ENCODE assay signal across 31 cellular contexts in the genomic region with DNA sequence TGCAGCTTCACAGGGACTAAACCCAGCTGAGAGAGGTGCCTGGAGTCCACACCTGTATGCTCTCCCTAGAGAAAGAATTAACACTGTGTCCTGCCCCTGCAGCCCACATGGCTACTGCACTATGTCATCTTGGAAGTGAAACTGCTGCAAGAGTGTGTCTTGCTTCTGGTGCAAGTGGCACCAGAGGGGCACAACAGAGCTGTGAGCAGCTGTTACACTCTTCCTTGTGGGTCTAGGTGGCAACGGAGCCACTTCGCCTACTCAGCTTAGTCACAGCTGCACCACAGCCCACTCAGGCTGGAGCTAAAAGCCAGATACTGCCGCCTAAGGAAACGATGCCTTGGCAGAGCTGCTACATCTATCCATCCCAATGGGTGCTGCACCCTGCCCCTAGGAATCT.
"Had no signal": no experiment of that assay in that cellular context is flagged by ENCODE, and none has a peak within 500 bp of the region (broad histone marks: within the 10 kb centered on the region; RNA-seq: fewer than 3 reads in every experiment).

No MANE protein-coding gene starts in this region.

- H3K4me3 ChIP-seq: ascending aorta, cardiac muscle cell, colonic mucosa, gastroesophageal sphincter, hepatocyte, ovary, sigmoid colon, suprapubic skin, tibial artery, upper lobe of right lung had no signal

- H3K27me3 ChIP-seq: ascending aorta, cardiac muscle cell, colonic mucosa, gastroesophageal sphincter, hepatocyte, neutrophil, ovary, sigmoid colon, suprapubic skin, tibial artery, upper lobe of right lung had no signal

- H3K9me3 ChIP-seq: colonic mucosa, neutrophil, ovary had no signal

- H3K27ac ChIP-seq: ascending aorta, cardiac muscle cell, colonic mucosa, gastroesophageal sphincter, hepatocyte, neutrophil, ovary, sigmoid colon, suprapubic skin, tibial artery, upper lobe of right lung had no signal

- H3K79me2 ChIP-seq: hepatocyte had no signal

- H3K4me2 ChIP-seq: hepatocyte had no signal

- H3K36me3 ChIP-seq: ascending aorta, cardiac muscle cell, colonic mucosa, gastroesophageal sphincter, neutrophil, ovary, sigmoid colon, suprapubic skin, tibial artery, upper lobe of right lung had no signal

- H2AFZ ChIP-seq: hepatocyte had no signal

- ATAC-seq: gastroesophageal sphincter, left colon, upper lobe of right lung had no signal

- FAIRE-seq: keratinocyte had no signal

- H3K4me1 ChIP-seq: ascending aorta, colonic mucosa, gastroesophageal sphincter, sigmoid colon, suprapubic skin, tibial artery, upper lobe of right lung had no signal

- DNase-seq: activated CD4-positive, alpha-beta memory T cell treated with anti-CD3 and anti-CD28 coated beads for 36 hours; activated CD4-positive, alpha-beta T cell treated with anti-CD3 and anti-CD28 coated beads, Interleukin-2, amount 10 ng/mL, durations not matched to agents 24 days and 14 days; activated CD4-positive, CD25-positive, alpha-beta regulatory T cell treated with anti-CD3 and anti-CD28 coated beads, Interleukin-2, amount 50 U/mL, for 72 hours; activated CD8-positive, alpha-beta memory T cell treated with anti-CD3 and anti-CD28 coated beads, Interleukin-2, amount 50 U/mL, for 4 hours; activated gamma-delta T cell; activated naive CD4-positive, alpha-beta T cell treated with anti-CD3 and anti-CD28 coated beads, Interleukin-2, amount 10 ng/mL, durations not matched to agents 7 days and 5 days; activated naive CD8-positive, alpha-beta T cell treated with anti-CD3 and anti-CD28 coated beads, Interleukin-2, amount 10 ng/mL, durations not matched to agents 7 days and 5 days; activated T-cell treated with anti-CD3 and anti-CD28 coated beads, Interleukin-2, amount 50 U/mL, for 1 hour; cerebellar nuclear complex; colonic mucosa; effector memory CD4-positive, alpha-beta T cell; left colon; mammary epithelial cell; naive B cell; nephron progenitor cell; ovary; retina; sigmoid colon; stimulated activated CD4-positive, alpha-beta T cell treated with anti-CD3 and anti-CD28 coated beads, Interleukin-15, amount 100 ng/mL, for 24 hours; stimulated activated CD4-positive, alpha-beta T cell treated with anti-CD3 and anti-CD28 coated beads, Interleukin-2, amount 100 ng/mL, for 24 hours; stimulated activated naive CD4-positive, alpha-beta T cell; T-helper 9 cell; tibial artery; upper lobe of right lung had no signal
